Comparison of ENCODE assay signal across 16 cellular contexts in the genomic region with DNA sequence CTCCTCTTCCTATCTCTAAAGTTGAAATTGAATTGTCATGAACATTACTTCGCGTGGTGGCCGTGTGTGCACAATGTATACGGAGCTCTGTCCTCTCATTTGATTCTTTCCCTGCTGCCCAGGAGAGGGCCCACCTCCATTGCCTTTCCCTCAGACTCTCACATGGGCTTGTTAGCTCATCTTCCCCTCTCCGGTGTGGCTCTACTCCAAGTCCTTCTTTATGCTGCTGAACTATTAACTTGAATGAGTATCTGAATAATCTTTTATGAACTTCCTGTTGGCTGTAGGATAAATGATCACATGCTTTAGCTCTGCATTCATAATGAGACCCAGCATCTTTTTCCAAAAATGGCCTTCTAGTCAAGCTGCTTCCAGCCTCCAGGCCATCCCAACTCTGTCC.
"Had no signal": no experiment of that assay in that cellular context is flagged by ENCODE, and none has a peak within 500 bp of the region (broad histone marks: within the 10 kb centered on the region; RNA-seq: fewer than 3 reads in every experiment).

No MANE protein-coding gene starts in this region.

- H3K4me3 ChIP-seq: adrenal gland, colonic mucosa, left ventricle myocardium inferior, sigmoid colon, spleen had no signal

- H3K4me3 Mint-ChIP-seq: activated CD4-positive, alpha-beta memory T cell treated with anti-CD3 and anti-CD28 coated beads for 36 hours; activated CD4-positive, alpha-beta T cell treated with anti-CD3 and anti-CD28 coated beads for 36 hours; activated naive CD4-positive, alpha-beta T cell treated with anti-CD3 and anti-CD28 coated beads, Interleukin-2, amount 10 ng/mL, durations not matched to agents 7 days and 5 days; activated T-cell treated with anti-CD3 and anti-CD28 coated beads, Interleukin-2, amount 50 U/mL, for 24 hours; memory B cell; naive thymus-derived CD8-positive, alpha-beta T cell; stimulated activated naive CD8-positive, alpha-beta T cell treated with anti-CD3 and anti-CD28 coated beads, Interleukin-15, amount 100 ng/mL, for 72 hours; type B pancreatic cell had no signal

- ATAC-seq: activated CD4-positive, alpha-beta T cell treated with anti-CD3 and anti-CD28 coated beads for 36 hours; naive thymus-derived CD8-positive, alpha-beta T cell; stimulated activated naive CD8-positive, alpha-beta T cell treated with anti-CD3 and anti-CD28 coated beads, Interleukin-15, amount 100 ng/mL, for 72 hours had no signal

- H3K27ac Mint-ChIP-seq: activated CD4-positive, alpha-beta memory T cell treated with anti-CD3 and anti-CD28 coated beads for 36 hours; activated CD4-positive, alpha-beta T cell treated with anti-CD3 and anti-CD28 coated beads for 36 hours; activated naive CD4-positive, alpha-beta T cell treated with anti-CD3 and anti-CD28 coated beads, Interleukin-2, amount 10 ng/mL, durations not matched to agents 7 days and 5 days; activated T-cell treated with anti-CD3 and anti-CD28 coated beads, Interleukin-2, amount 50 U/mL, for 24 hours; memory B cell; naive thymus-derived CD8-positive, alpha-beta T cell; stimulated activated naive CD8-positive, alpha-beta T cell treated with anti-CD3 and anti-CD28 coated beads, Interleukin-15, amount 100 ng/mL, for 72 hours; type B pancreatic cell had no signal

- H3K9me3 Mint-ChIP-seq: activated naive CD4-positive, alpha-beta T cell treated with anti-CD3 and anti-CD28 coated beads, Interleukin-2, amount 10 ng/mL, durations not matched to agents 7 days and 5 days; activated T-cell treated with anti-CD3 and anti-CD28 coated beads, Interleukin-2, amount 50 U/mL, for 24 hours; memory B cell had no signal

- H3K36me3 Mint-ChIP-seq: activated CD4-positive, alpha-beta memory T cell treated with anti-CD3 and anti-CD28 coated beads for 36 hours; activated naive CD4-positive, alpha-beta T cell treated with anti-CD3 and anti-CD28 coated beads, Interleukin-2, amount 10 ng/mL, durations not matched to agents 7 days and 5 days; memory B cell; naive thymus-derived CD8-positive, alpha-beta T cell; type B pancreatic cell had no signal

- H3K4me1 Mint-ChIP-seq: activated CD4-positive, alpha-beta T cell treated with anti-CD3 and anti-CD28 coated beads for 36 hours; activated naive CD4-positive, alpha-beta T cell treated with anti-CD3 and anti-CD28 coated beads, Interleukin-2, amount 10 ng/mL, durations not matched to agents 7 days and 5 days; naive thymus-derived CD8-positive, alpha-beta T cell; stimulated activated naive CD8-positive, alpha-beta T cell treated with anti-CD3 and anti-CD28 coated beads, Interleukin-15, amount 100 ng/mL, for 72 hours had no signal

- H3K27me3 Mint-ChIP-seq: activated CD4-positive, alpha-beta memory T cell treated with anti-CD3 and anti-CD28 coated beads for 36 hours; activated CD4-positive, alpha-beta T cell treated with anti-CD3 and anti-CD28 coated beads for 36 hours; memory B cell; type B pancreatic cell had no signal

- DNase-seq: activated CD4-positive, alpha-beta memory T cell treated with anti-CD3 and anti-CD28 coated beads for 36 hours; activated CD4-positive, alpha-beta T cell treated with anti-CD3 and anti-CD28 coated beads for 36 hours; activated naive CD4-positive, alpha-beta T cell treated with anti-CD3 and anti-CD28 coated beads, Interleukin-2, amount 10 ng/mL, durations not matched to agents 7 days and 5 days; activated T-cell treated with anti-CD3 and anti-CD28 coated beads, Interleukin-2, amount 50 U/mL, for 24 hours; adrenal gland; colonic mucosa; glutamatergic neuron; hypothalamus; left ventricle myocardium inferior; naive thymus-derived CD8-positive, alpha-beta T cell; sigmoid colon; spleen; stimulated activated naive CD8-positive, alpha-beta T cell treated with anti-CD3 and anti-CD28 coated beads, Interleukin-15, amount 100 ng/mL, for 72 hours; T1000 had no signal
